Comparison of ENCODE assay signal across 9 cellular contexts in genomic region chr19:41530761-41531301, GRCh38. TPM values are rescaled to one million over a fixed set of nuclear protein-coding genes. Genes with fewer than 3 reads are reported as not detected.
DNase-seq lines count a peak whose midpoint lies in the region; ATAC-seq and TF ChIP-seq lines count a peak whose summit lies in the region.
"Had no signal": no experiment of that assay in that cellular context is flagged by ENCODE, and none has a peak within 500 bp of the region (broad histone marks: within the 10 kb centered on the region; RNA-seq: fewer than 3 reads in every experiment).

No MANE protein-coding gene starts in this region.

- peaks cover 7% of the 10 kb centered on the region for H3K36me3 Mint-ChIP-seq in MCF 10A (ENCODE audit: insufficient read depth, unreplicated experiment)
- peaks cover 4% of the 10 kb centered on the region for H3K36me3 Mint-ChIP-seq in memory B cell
- no peaks in the 10 kb centered on the region for H3K36me3 Mint-ChIP-seq in type B pancreatic cell

- CTCF ChIA-PET in MCF 10A (lab: Yijun Ruan, JAX): interaction anchor here (0.7 to 1.5 kb wide), 2 partner anchors 10 to 40 kb away, joined by 3 to 4 read pairs; no protein-coding TSS in a partner anchor

- H3K9me3 Mint-ChIP-seq in MCF 10A (ENCODE audit: unreplicated experiment) (no peaks in the 10 kb centered on the region), memory B cell (peaks cover 14% of the 10 kb centered on the region), type B pancreatic cell (no peaks in the 10 kb centered on the region)

- TSS peak; percentile 89 for BruUV-seq in MCF 10A (replicated peaks; lab: Mats Ljungman, UMichigan)

- intact Hi-C loops in MCF 10A (cut with micrococcal nuclease): no loop called here

- H3K9me3 ChIP-seq in MM.1S (replicated peaks; ENCODE audit: insufficient read depth, low read length): no peaks in the 10 kb centered on the region

- H3K36me3 ChIP-seq in MM.1S (replicated peaks; ENCODE audit: insufficient read depth, low read length): peaks cover under 1% of the 10 kb centered on the region; the same call in 1 of the 2 replicates

- peak overlapping the region; percentile 49 for H3K27ac Mint-ChIP-seq in MCF 10A (ENCODE audit: low read depth, unreplicated experiment)
- H3K27ac Mint-ChIP-seq in memory B cell: peak overlapping the region; percentile 93
- no peak overlapping the region for H3K27ac Mint-ChIP-seq in type B pancreatic cell

- H3K4me3 ChIP-seq in AG10803 (ENCODE audit: low read length) (no peak overlapping the region), MM.1S (ENCODE audit: low read length) (no peak overlapping the region)

- H3K27me3 Mint-ChIP-seq in MCF 10A (ENCODE audit: insufficient read depth, unreplicated experiment): peaks cover 22% of the 10 kb centered on the region
- H3K27me3 Mint-ChIP-seq in memory B cell: peaks cover 1% of the 10 kb centered on the region
- peaks cover 8% of the 10 kb centered on the region for H3K27me3 Mint-ChIP-seq in type B pancreatic cell

- H3K4me3 Mint-ChIP-seq in MCF 10A (ENCODE audit: unreplicated experiment) (peak overlapping the region; percentile 73), memory B cell (peak overlapping the region; percentile 79), type B pancreatic cell (no peak overlapping the region)

- peaks cover 29% of the 10 kb centered on the region for H3F3A ChIP-seq in MM.1S (ENCODE audit: insufficient read depth, low read length)

- 0 out of 2 replicates have a peak overlapping the region, but pooled peaks have one; percentile 28 for H3K4me2 ChIP-seq in MM.1S (ENCODE audit: low read depth, low read length)

- H2AFZ ChIP-seq in MM.1S (ENCODE audit: low read length): no peak overlapping the region

- DNase-seq in AG10803 (ENCODE audit: low read depth): peak; percentile 34
- DNase-seq in MM.1S: no peak
- DNase-seq in MCF 10A (ENCODE audit: unreplicated experiment): no peak
- no peak for DNase-seq in memory B cell (ENCODE audit: low spot score in 2 of 2)
- no peak for DNase-seq in NCI-H524 (lab: John Stamatoyannopoulos, UW)
- DNase-seq in GDM1 (lab: John Stamatoyannopoulos, UW): no peak
- DNase-seq in type B pancreatic cell (ENCODE audit: extremely low spot score, unreplicated experiment): no peak
- no peak for DNase-seq in retina
- DNase-seq: islet precursor cell had no signal

- no peaks in the 10 kb centered on the region; the same call in 1 of the 2 replicates for H3K27me3 ChIP-seq in MM.1S (replicated peaks; ENCODE audit: insufficient read depth, low read length)

- no peak overlapping the region for H3K27ac ChIP-seq in MM.1S (ENCODE audit: low read length)

- POLR2A ChIA-PET in MCF 10A (lab: Yijun Ruan, JAX): interaction anchor here (1.8 kb wide), 1 partner anchor 9 kb away, joined by 4 read pairs; no protein-coding TSS in a partner anchor

- peak; percentile 25 for ATAC-seq in memory B cell (ENCODE audit: low read depth)

- H3K9me2 ChIP-seq in MM.1S (replicated peaks; ENCODE audit: insufficient read depth, low read length): no peaks in the 10 kb centered on the region

- H3K9ac ChIP-seq in MM.1S (ENCODE audit: low read length): no peak overlapping the region

- H3K4me1 ChIP-seq in MM.1S (ENCODE audit: low read length): peaks cover 70% of the 10 kb centered on the region

- no peaks in the 10 kb centered on the region for H4K20me1 ChIP-seq in MM.1S (ENCODE audit: insufficient read depth, low read length)

- TF ChIP-seq CTCF in AG10803 (conservative IDR thresholded peaks at IDR 0.05; ENCODE audit: low read length): no peak
- no peak for TF ChIP-seq CTCF in MM.1S (IDR thresholded peaks at IDR 0.05; ENCODE audit: low read length)
- no peak for TF ChIP-seq CTCF in MCF 10A (IDR thresholded peaks at IDR 0.05; ENCODE audit: unreplicated experiment)
- no peak for TF ChIP-seq CTCF in type B pancreatic cell (conservative IDR thresholded peaks at IDR 0.05)

- H3K79me2 ChIP-seq in MM.1S (ENCODE audit: low read length): peaks cover 15% of the 10 kb centered on the region

- peaks cover 18% of the 10 kb centered on the region for H3K4me1 Mint-ChIP-seq in MCF 10A (ENCODE audit: insufficient read depth, unreplicated experiment)
- H3K4me1 Mint-ChIP-seq in memory B cell: peaks cover 60% of the 10 kb centered on the region
- H3K4me1 Mint-ChIP-seq in type B pancreatic cell (ENCODE audit: unreplicated experiment): no peaks in the 10 kb centered on the region

RNA-seq across cellular contexts. Expression of gene CEACAM21, which starts 45.1 kb away (rescaled TPM):
- total RNA-seq in MCF 10A (2022) (not detected in 2 replicates), type B pancreatic cell (ENCODE audit: low replicate concordance) (not detected in 2 replicates)
